20 cellular contexts compared by ENCODE assay signal in genomic region chr12:94062796-94063635, GRCh38.
DNase-seq lines count a peak whose midpoint lies in the region; ATAC-seq, FAIRE-seq and TF ChIP-seq lines count a peak whose summit lies in the region.
"Had no signal": no experiment of that assay in that cellular context is flagged by ENCODE, and none has a peak within 500 bp of the region (broad histone marks: within the 10 kb centered on the region; RNA-seq: fewer than 3 reads in every experiment).

No MANE protein-coding gene starts in this region.

- H3K4me3 ChIP-seq in lung: no peak overlapping the region
- H3K4me3 ChIP-seq in small intestine (ENCODE audit: low read depth in 1 of 2, low read length in 2 of 2): no peak overlapping the region
- no peak overlapping the region for H3K4me3 ChIP-seq in spleen
- H3K4me3 ChIP-seq: A549; BLaER1 treated with 17β-estradiol and CSF1 and Interleukin-3, amounts not matched to agents 10 nM and 100 nM had no signal

- DNase-seq in DMS79 (lab: John Stamatoyannopoulos, UW): peak; percentile 82
- DNase-seq in RPMI7951 (ENCODE audit: low read depth): peak; percentile 85
- peak; percentile 84 for DNase-seq in lung (ENCODE audit: low spot score)
- peak; percentile 97 for DNase-seq in small intestine
- no peak for DNase-seq in spleen
- no peak for DNase-seq in NCI-H2171 treated with DMSO at 0.1 percent for 48 hours (lab: John Stamatoyannopoulos, UW)
- DNase-seq in osteocyte (ENCODE audit: extremely low spot score, unreplicated experiment): no peak
- DNase-seq: EL; Karpas-422; MM.1S; NCI-H1092 treated with DMSO at 0.1 percent for 48 hours; NCI-H1694; NCI-H446; NCI-H69; NK-92 treated with Interleukin-12 subunit alpha and Interleukin-12 subunit beta, amount 100 ng/mL, for 24 hours; RPMI8226 had no signal

- H3K9me3 ChIP-seq in lung (ENCODE audit: control insufficient read depth in 2 of 2, insufficient read depth in 1 of 2, low read length in 1 of 2) (no peaks in the 10 kb centered on the region), small intestine (ENCODE audit: control insufficient read depth, low read depth) (no peaks in the 10 kb centered on the region), spleen (peaks cover 0 to 5% (median 0%) of the 10 kb centered on the region in 8 donors)

- no peaks in the 10 kb centered on the region for H3K27me3 ChIP-seq in lung (ENCODE audit: control insufficient read depth, insufficient read depth)
- no peaks in the 10 kb centered on the region for H3K27me3 ChIP-seq in small intestine (ENCODE audit: control insufficient read depth in 2 of 2, insufficient read depth in 2 of 2, low read length in 2 of 2)
- no peaks in the 10 kb centered on the region for H3K27me3 ChIP-seq in spleen (replicated peaks in 1 of 7)
- H3K27me3 ChIP-seq: BLaER1 treated with 17β-estradiol and CSF1 and Interleukin-3, amounts not matched to agents 10 nM and 100 nM had no signal

- H3K4me1 ChIP-seq in lung (ENCODE audit: control insufficient read depth in 2 of 2, insufficient read depth in 2 of 2, low read length in 2 of 2) (peaks cover 0 to 7% of the 10 kb centered on the region in 2 donors), small intestine (ENCODE audit: control insufficient read depth in 2 of 2, insufficient read depth in 1 of 2, low read depth in 1 of 2, low read length in 1 of 2) (no peaks in the 10 kb centered on the region), spleen (no peaks in the 10 kb centered on the region)
- H3K4me1 ChIP-seq: A549 had no signal

- H3K4me1 Mint-ChIP-seq in osteocyte (ENCODE audit: unreplicated experiment): peaks cover 22% of the 10 kb centered on the region

- intact Hi-C loops in spleen (cut with DNase I; ENCODE audit: low total_unique reads): no loop called here

- no peaks in the 10 kb centered on the region for H3K36me3 ChIP-seq in lung (ENCODE audit: control insufficient read depth in 2 of 2, insufficient read depth in 2 of 2, low read length in 2 of 2)
- H3K36me3 ChIP-seq in small intestine (ENCODE audit: control insufficient read depth in 2 of 2, insufficient read depth in 2 of 2, low read length in 2 of 2): no peaks in the 10 kb centered on the region
- H3K36me3 ChIP-seq in spleen: no peaks in the 10 kb centered on the region
- H3K36me3 ChIP-seq: BLaER1 treated with 17β-estradiol and CSF1 and Interleukin-3, amounts not matched to agents 10 nM and 100 nM had no signal

- H3K27me3 Mint-ChIP-seq in osteocyte (ENCODE audit: unreplicated experiment): no peaks in the 10 kb centered on the region

- peaks cover 2% of the 10 kb centered on the region for H3K36me3 Mint-ChIP-seq in osteocyte (ENCODE audit: unreplicated experiment)

- TF ChIP-seq POLR2A in spleen (IDR thresholded peaks at IDR 0.05): no peak

- TF ChIP-seq CTCF in lung (IDR thresholded peaks at IDR 0.05; ENCODE audit: control extremely low read depth, extremely low read depth) (no peak), spleen (IDR thresholded peaks at IDR 0.05 in 8 of 11, conservative IDR thresholded peaks at IDR 0.05 in 3 of 11) (no peak), osteocyte (IDR thresholded peaks at IDR 0.05) (no peak)

- FAIRE-seq in small intestine (lab: Jason Lieb, UNC): no peak
- FAIRE-seq: A549, H1 had no signal

- H3K9me3 Mint-ChIP-seq in osteocyte (ENCODE audit: unreplicated experiment): peaks cover 9% of the 10 kb centered on the region

- H3K27ac Mint-ChIP-seq in osteocyte (ENCODE audit: unreplicated experiment): no peak overlapping the region

- WGBS in lung, 2 donors: 76 to 86% methylated on average over 4 of the region's 4 CpGs
- 42 to 65% (median 45%) methylated on average over 4 of the region's 4 CpGs for WGBS in small intestine, 3 donors
- WGBS in spleen, 5 donors: 81 to 94% (median 90%) methylated on average over 4 of the region's 4 CpGs

- peak; percentile 58 for ATAC-seq in lung (ENCODE audit: insufficient read depth, low FRiP score)
- no peak for ATAC-seq in GM18520 (IDR thresholded peaks at IDR 0.05; ENCODE audit: unreplicated experiment)
- ATAC-seq: A549 had no signal

- H3K27ac ChIP-seq in lung (ENCODE audit: low read depth in 1 of 2, low read length in 1 of 2): peak overlapping the region in 1 of 2 donors; percentile 28
- peak overlapping the region; percentile 56 to 84 for H3K27ac ChIP-seq in small intestine (ENCODE audit: low read depth in 1 of 2, low read length in 1 of 2)
- no peak overlapping the region for H3K27ac ChIP-seq in spleen
- H3K27ac ChIP-seq: A549; BLaER1 treated with 17β-estradiol and CSF1 and Interleukin-3, amounts not matched to agents 10 nM and 100 nM had no signal

- no peak overlapping the region for H3K4me3 Mint-ChIP-seq in osteocyte (ENCODE audit: unreplicated experiment)

Comparison
In these comparisons a context has a peak if more than half of its experiments do, and no peak if none do; other contexts are left out.
1. DNase-seq: peak in DMS79 (single experiment), RPMI7951 (single experiment), lung (single experiment) and small intestine (single experiment); none in spleen (single experiment), NCI-H2171 treated with DMSO at 0.1 percent for 48 hours (single experiment) and osteocyte (single experiment).
2. H3K27ac ChIP-seq: peak in small intestine (2 of 2); none in spleen (0 of 8).